1 cellular context compared by ENCODE assay signal in the genomic region with DNA sequence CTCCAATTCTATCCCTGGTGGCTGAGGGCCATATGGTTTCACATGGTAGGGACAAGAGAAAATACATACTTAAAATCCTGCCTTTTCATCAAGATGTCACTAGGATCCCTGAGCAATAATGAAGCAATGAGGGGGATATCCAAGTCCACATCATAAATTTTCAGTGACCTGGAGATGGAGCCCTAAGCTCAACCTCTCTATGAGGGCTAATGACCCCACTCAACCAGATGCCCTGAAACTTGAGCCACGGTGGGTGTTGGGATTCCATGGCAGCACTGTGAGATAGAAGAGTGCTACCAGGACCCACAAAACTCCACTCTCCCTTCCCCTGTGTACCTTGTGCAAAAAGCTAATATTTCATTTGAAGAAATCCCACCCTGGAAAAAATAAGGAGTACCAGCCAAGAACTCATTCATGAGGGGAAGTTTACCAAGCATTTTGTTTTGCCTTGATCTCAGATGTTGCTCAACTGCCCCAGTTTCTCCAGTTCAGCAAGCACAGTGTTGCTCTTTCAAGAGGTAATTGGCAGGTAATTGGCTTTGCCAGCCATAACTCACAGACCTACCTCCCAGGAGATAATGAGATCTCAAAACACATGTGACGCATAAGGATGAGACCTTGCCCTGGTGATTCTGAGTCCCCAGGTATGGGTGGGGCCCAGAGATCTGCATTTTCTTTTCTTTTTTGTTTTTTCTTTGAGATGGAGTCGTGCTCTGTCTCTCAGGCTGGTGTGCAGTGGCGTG.
TF ChIP-seq lines count a peak whose summit lies in the region.

No MANE protein-coding gene starts in this region.

TF ChIP-seq in SK-N-SH, 30 proteins besides CTCF, POLR2A, EP300 and RAD21 (continued from another document):
- TF ChIP-seq, protein P1, sequence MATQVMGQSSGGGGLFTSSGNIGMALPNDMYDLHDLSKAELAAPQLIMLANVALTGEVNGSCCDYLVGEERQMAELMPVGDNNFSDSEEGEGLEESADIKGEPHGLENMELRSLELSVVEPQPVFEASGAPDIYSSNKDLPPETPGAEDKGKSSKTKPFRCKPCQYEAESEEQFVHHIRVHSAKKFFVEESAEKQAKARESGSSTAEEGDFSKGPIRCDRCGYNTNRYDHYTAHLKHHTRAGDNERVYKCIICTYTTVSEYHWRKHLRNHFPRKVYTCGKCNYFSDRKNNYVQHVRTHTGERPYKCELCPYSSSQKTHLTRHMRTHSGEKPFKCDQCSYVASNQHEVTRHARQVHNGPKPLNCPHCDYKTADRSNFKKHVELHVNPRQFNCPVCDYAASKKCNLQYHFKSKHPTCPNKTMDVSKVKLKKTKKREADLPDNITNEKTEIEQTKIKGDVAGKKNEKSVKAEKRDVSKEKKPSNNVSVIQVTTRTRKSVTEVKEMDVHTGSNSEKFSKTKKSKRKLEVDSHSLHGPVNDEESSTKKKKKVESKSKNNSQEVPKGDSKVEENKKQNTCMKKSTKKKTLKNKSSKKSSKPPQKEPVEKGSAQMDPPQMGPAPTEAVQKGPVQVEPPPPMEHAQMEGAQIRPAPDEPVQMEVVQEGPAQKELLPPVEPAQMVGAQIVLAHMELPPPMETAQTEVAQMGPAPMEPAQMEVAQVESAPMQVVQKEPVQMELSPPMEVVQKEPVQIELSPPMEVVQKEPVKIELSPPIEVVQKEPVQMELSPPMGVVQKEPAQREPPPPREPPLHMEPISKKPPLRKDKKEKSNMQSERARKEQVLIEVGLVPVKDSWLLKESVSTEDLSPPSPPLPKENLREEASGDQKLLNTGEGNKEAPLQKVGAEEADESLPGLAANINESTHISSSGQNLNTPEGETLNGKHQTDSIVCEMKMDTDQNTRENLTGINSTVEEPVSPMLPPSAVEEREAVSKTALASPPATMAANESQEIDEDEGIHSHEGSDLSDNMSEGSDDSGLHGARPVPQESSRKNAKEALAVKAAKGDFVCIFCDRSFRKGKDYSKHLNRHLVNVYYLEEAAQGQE (IDR thresholded peaks at IDR 0.05; ENCODE audit: low read depth, low read length), result no peak
- TF ChIP-seq GABPA (IDR thresholded peaks at IDR 0.05; ENCODE audit: low read depth) (no peak), NRF1 (IDR thresholded peaks at IDR 0.05; ENCODE audit: low read depth, low read length) (no peak), CHD2 (IDR thresholded peaks at IDR 0.05; ENCODE audit: low read length, partially characterized antibody) (no peak), RFX5 (IDR thresholded peaks at IDR 0.05; ENCODE audit: low read length) (no peak), SMC3 (IDR thresholded peaks at IDR 0.05; ENCODE audit: low read depth, low read length) (no peak), MXI1 (IDR thresholded peaks at IDR 0.05; ENCODE audit: low read depth, low read length) (no peak), EZH2phosphoT487 (IDR thresholded peaks at IDR 0.05; ENCODE audit: borderline replicate concordance, low read depth) (no peak), JUND (IDR thresholded peaks at IDR 0.05) (no peak), NFIC (IDR thresholded peaks at IDR 0.05; ENCODE audit: borderline replicate concordance) (no peak), FOXM1 (IDR thresholded peaks at IDR 0.05; ENCODE audit: low read depth) (no peak), YY1 (IDR thresholded peaks at IDR 0.05; ENCODE audit: low read depth) (no peak), MEF2A (IDR thresholded peaks at IDR 0.05; ENCODE audit: borderline replicate concordance, low read depth) (no peak)
- TF ChIP-seq, protein P2, sequence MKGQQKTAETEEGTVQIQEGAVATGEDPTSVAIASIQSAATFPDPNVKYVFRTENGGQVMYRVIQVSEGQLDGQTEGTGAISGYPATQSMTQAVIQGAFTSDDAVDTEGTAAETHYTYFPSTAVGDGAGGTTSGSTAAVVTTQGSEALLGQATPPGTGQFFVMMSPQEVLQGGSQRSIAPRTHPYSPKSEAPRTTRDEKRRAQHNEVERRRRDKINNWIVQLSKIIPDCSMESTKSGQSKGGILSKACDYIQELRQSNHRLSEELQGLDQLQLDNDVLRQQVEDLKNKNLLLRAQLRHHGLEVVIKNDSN (IDR thresholded peaks at IDR 0.05; ENCODE audit: borderline replicate concordance, low read depth), result no peak
- TF ChIP-seq, protein P3, sequence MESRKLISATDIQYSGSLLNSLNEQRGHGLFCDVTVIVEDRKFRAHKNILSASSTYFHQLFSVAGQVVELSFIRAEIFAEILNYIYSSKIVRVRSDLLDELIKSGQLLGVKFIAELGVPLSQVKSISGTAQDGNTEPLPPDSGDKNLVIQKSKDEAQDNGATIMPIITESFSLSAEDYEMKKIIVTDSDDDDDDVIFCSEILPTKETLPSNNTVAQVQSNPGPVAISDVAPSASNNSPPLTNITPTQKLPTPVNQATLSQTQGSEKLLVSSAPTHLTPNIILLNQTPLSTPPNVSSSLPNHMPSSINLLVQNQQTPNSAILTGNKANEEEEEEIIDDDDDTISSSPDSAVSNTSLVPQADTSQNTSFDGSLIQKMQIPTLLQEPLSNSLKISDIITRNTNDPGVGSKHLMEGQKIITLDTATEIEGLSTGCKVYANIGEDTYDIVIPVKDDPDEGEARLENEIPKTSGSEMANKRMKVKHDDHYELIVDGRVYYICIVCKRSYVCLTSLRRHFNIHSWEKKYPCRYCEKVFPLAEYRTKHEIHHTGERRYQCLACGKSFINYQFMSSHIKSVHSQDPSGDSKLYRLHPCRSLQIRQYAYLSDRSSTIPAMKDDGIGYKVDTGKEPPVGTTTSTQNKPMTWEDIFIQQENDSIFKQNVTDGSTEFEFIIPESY (IDR thresholded peaks at IDR 0.05; ENCODE audit: borderline replicate concordance, low read depth), result no peak
